Comparison of ENCODE assay signal across 2 cellular contexts in genomic region chr11:117978982-117979381, GRCh38.
TF ChIP-seq lines count a peak whose summit lies in the region.

No MANE protein-coding gene starts in this region.

TF ChIP-seq in GM12878, 131 proteins besides CTCF, POLR2A, EP300 and RAD21:
- no peak for TF ChIP-seq ASH2L (IDR thresholded peaks at IDR 0.05; ENCODE audit: borderline replicate concordance, low read depth)
- TF ChIP-seq NFIC (IDR thresholded peaks at IDR 0.05; ENCODE audit: low read depth, low read length): no peak
- no peak for TF ChIP-seq STAT1 (conservative IDR thresholded peaks at IDR 0.05)
- TF ChIP-seq, protein P1, sequence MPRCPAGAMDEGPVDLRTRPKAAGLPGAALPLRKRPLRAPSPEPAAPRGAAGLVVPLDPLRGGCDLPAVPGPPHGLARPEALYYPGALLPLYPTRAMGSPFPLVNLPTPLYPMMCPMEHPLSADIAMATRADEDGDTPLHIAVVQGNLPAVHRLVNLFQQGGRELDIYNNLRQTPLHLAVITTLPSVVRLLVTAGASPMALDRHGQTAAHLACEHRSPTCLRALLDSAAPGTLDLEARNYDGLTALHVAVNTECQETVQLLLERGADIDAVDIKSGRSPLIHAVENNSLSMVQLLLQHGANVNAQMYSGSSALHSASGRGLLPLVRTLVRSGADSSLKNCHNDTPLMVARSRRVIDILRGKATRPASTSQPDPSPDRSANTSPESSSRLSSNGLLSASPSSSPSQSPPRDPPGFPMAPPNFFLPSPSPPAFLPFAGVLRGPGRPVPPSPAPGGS (IDR thresholded peaks at IDR 0.05; ENCODE audit: borderline replicate concordance, insufficient read depth, low read depth, low read length, poor library complexity, severe bottlenecking): no peak
- TF ChIP-seq HDAC2 (IDR thresholded peaks at IDR 0.05): no peak
- TF ChIP-seq CBX5 (IDR thresholded peaks at IDR 0.05; ENCODE audit: low read depth): no peak
- TF ChIP-seq ZNF24 (IDR thresholded peaks at IDR 0.05): no peak
- TF ChIP-seq MXI1 (IDR thresholded peaks at IDR 0.05; ENCODE audit: low read depth, low read length): no peak
- TF ChIP-seq REST (IDR thresholded peaks at IDR 0.05; ENCODE audit: low read depth, low read length): no peak
- no peak for TF ChIP-seq JUNB (IDR thresholded peaks at IDR 0.05)
- no peak for TF ChIP-seq YY1 (IDR thresholded peaks at IDR 0.05; ENCODE audit: low read depth, low read length)
- TF ChIP-seq MTA2 (IDR thresholded peaks at IDR 0.05; ENCODE audit: low read depth): no peak
- TF ChIP-seq FOS (IDR thresholded peaks at IDR 0.05; ENCODE audit: borderline replicate concordance, extremely low read depth, insufficient read length): no peak
- TF ChIP-seq, protein P2, sequence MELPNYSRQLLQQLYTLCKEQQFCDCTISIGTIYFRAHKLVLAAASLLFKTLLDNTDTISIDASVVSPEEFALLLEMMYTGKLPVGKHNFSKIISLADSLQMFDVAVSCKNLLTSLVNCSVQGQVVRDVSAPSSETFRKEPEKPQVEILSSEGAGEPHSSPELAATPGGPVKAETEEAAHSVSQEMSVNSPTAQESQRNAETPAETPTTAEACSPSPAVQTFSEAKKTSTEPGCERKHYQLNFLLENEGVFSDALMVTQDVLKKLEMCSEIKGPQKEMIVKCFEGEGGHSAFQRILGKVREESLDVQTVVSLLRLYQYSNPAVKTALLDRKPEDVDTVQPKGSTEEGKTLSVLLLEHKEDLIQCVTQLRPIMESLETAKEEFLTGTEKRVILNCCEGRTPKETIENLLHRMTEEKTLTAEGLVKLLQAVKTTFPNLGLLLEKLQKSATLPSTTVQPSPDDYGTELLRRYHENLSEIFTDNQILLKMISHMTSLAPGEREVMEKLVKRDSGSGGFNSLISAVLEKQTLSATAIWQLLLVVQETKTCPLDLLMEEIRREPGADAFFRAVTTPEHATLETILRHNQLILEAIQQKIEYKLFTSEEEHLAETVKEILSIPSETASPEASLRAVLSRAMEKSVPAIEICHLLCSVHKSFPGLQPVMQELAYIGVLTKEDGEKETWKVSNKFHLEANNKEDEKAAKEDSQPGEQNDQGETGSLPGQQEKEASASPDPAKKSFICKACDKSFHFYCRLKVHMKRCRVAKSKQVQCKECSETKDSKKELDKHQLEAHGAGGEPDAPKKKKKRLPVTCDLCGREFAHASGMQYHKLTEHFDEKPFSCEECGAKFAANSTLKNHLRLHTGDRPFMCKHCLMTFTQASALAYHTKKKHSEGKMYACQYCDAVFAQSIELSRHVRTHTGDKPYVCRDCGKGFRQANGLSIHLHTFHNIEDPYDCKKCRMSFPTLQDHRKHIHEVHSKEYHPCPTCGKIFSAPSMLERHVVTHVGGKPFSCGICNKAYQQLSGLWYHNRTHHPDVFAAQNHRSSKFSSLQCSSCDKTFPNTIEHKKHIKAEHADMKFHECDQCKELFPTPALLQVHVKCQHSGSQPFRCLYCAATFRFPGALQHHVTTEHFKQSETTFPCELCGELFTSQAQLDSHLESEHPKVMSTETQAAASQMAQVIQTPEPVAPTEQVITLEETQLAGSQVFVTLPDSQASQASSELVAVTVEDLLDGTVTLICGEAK (IDR thresholded peaks at IDR 0.05; ENCODE audit: borderline replicate concordance): no peak
- TF ChIP-seq KDM1A (IDR thresholded peaks at IDR 0.05; ENCODE audit: borderline replicate concordance): no peak
- TF ChIP-seq MEF2B (IDR thresholded peaks at IDR 0.05; ENCODE audit: partially characterized antibody, poor library complexity, severe bottlenecking): no peak
- no peak for TF ChIP-seq BRCA1 (IDR thresholded peaks at IDR 0.05; ENCODE audit: low read depth, low read length)
- TF ChIP-seq SREBF2 (IDR thresholded peaks at IDR 0.05; ENCODE audit: low read length): no peak
TF ChIP-seq in GM12878: peak in this region for 0.

TF ChIP-seq in WTC11, 78 proteins besides CTCF, POLR2A, EP300 and RAD21:
- TF ChIP-seq NR3C1 (CRISPR knock-in tag; conservative IDR thresholded peaks at IDR 0.05; ENCODE audit: low read depth): no peak
- no peak for TF ChIP-seq NFE2L1 (CRISPR knock-in tag; IDR thresholded peaks at IDR 0.05)
- TF ChIP-seq OVOL2 (CRISPR knock-in tag; IDR thresholded peaks at IDR 0.05; ENCODE audit: borderline replicate concordance): no peak
- TF ChIP-seq RORB (CRISPR knock-in tag; IDR thresholded peaks at IDR 0.05): no peak
- TF ChIP-seq MAX (CRISPR knock-in tag; IDR thresholded peaks at IDR 0.05): no peak
- no peak for TF ChIP-seq PRRX2 (CRISPR knock-in tag; IDR thresholded peaks at IDR 0.05)
- TF ChIP-seq ATF6 (CRISPR knock-in tag; IDR thresholded peaks at IDR 0.05): no peak
- TF ChIP-seq CDX4 (CRISPR knock-in tag; IDR thresholded peaks at IDR 0.05; ENCODE audit: borderline replicate concordance): no peak
- no peak for TF ChIP-seq ERG (CRISPR knock-in tag; IDR thresholded peaks at IDR 0.05)
- no peak for TF ChIP-seq ZNF425 (CRISPR knock-in tag; conservative IDR thresholded peaks at IDR 0.05)
- TF ChIP-seq USF1 (CRISPR knock-in tag; IDR thresholded peaks at IDR 0.05): no peak
- no peak for TF ChIP-seq EMX1 (CRISPR knock-in tag; IDR thresholded peaks at IDR 0.05)
- TF ChIP-seq NFYB (CRISPR knock-in tag; conservative IDR thresholded peaks at IDR 0.05; ENCODE audit: low read depth): no peak
- TF ChIP-seq, protein P3, sequence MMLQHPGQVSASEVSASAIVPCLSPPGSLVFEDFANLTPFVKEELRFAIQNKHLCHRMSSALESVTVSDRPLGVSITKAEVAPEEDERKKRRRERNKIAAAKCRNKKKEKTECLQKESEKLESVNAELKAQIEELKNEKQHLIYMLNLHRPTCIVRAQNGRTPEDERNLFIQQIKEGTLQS (CRISPR knock-in tag; conservative IDR thresholded peaks at IDR 0.05): no peak
- TF ChIP-seq ZNF219 (CRISPR knock-in tag; IDR thresholded peaks at IDR 0.05; ENCODE audit: borderline replicate concordance): no peak
- TF ChIP-seq GTF2I (CRISPR knock-in tag; conservative IDR thresholded peaks at IDR 0.05): no peak
- TF ChIP-seq GRHL2 (CRISPR knock-in tag; IDR thresholded peaks at IDR 0.05; ENCODE audit: insufficient replicate concordance, severe bottlenecking): no peak
